ENCODE assay signal across 9 cellular contexts in genomic region chr16:65119905-65120341, GRCh38. TPM values are rescaled to one million over a fixed set of nuclear protein-coding genes. Genes with fewer than 3 reads are reported as not detected.
DNase-seq lines count a peak whose midpoint lies in the region; ATAC-seq, FAIRE-seq and TF ChIP-seq lines count a peak whose summit lies in the region.
"Had no signal": no experiment of that assay in that cellular context is flagged by ENCODE, and none has a peak within 500 bp of the region (broad histone marks: within the 10 kb centered on the region; RNA-seq: fewer than 3 reads in every experiment).

No MANE protein-coding gene starts in this region.

- no peak for TF ChIP-seq POLR2A in H1 (IDR thresholded peaks at IDR 0.05; ENCODE audit: control extremely low read depth in 1 of 2, low read depth in 2 of 2, low read length in 2 of 2)
- peak in 1 of 2 donors; percentile 19 for TF ChIP-seq POLR2A in tibial nerve (IDR thresholded peaks at IDR 0.05)

- no peak overlapping the region for H3K56ac ChIP-seq in H1 (replicated peaks; ENCODE audit: insufficient read length, low read depth, low read length)
- H3K56ac ChIP-seq in mesendoderm (ENCODE audit: low read length) = no peak overlapping the region

- POLR2A ChIA-PET in H1 (lab: Charles Lee; ENCODE audit: partially characterized antibody) = no interaction called here

- H3K18ac ChIP-seq in H1 (ENCODE audit: extremely low read depth, low read length) = no peak overlapping the region
- no peak overlapping the region for H3K18ac ChIP-seq in mesendoderm (ENCODE audit: low read length)

- no peak overlapping the region for H2BK12ac ChIP-seq in H1 (ENCODE audit: low read depth, low read length)

- H2AK5ac ChIP-seq in H1 (ENCODE audit: low read depth, low read length) (no peak overlapping the region), mesendoderm (ENCODE audit: low read length) (no peak overlapping the region)

- no peak overlapping the region for H3K9ac ChIP-seq in H1 (replicated peaks in 1 of 4; ENCODE audit: extremely low read depth in 1 of 4, low read depth in 3 of 4, low read length in 3 of 4)
- no peak overlapping the region for H3K9ac ChIP-seq in mesendoderm (ENCODE audit: low read length)

- CTCF ChIA-PET in H1 (lab: Charles Lee; ENCODE audit: partially characterized antibody) = interaction anchor here (1.1 kb wide), 1 partner anchor 103 kb away, joined by 4 read pairs; no protein-coding TSS in a partner anchor

- H4K5ac ChIP-seq in H1 (ENCODE audit: insufficient read length, low read depth, low read length) = no peak overlapping the region
- H4K5ac ChIP-seq in mesendoderm (ENCODE audit: low read length) = no peak overlapping the region

- no peak overlapping the region for H3K23ac ChIP-seq in H1 (ENCODE audit: insufficient read length)
- no peak overlapping the region for H3K23ac ChIP-seq in mesendoderm (ENCODE audit: low read length)

- FAIRE-seq in H1 (lab: Jason Lieb, UNC) = no peak
- FAIRE-seq: GM12878 had no signal

- H4K20me1 ChIP-seq in H1 (replicated peaks in 1 of 2; ENCODE audit: control insufficient read depth in 1 of 2, insufficient read depth in 2 of 2, low read length in 2 of 2) = peaks cover 2 to 4% of the 10 kb centered on the region in 2 experiments

- H4K91ac ChIP-seq in H1 (replicated peaks; ENCODE audit: insufficient read length, low read length) = no peak overlapping the region

- H2BK5ac ChIP-seq in H1 (ENCODE audit: low read depth, low read length) = no peak overlapping the region
- H2BK5ac ChIP-seq in mesendoderm (ENCODE audit: low read length) = no peak overlapping the region

- TF ChIP-seq RAD21 in H1 (IDR thresholded peaks at IDR 0.05 in 1 of 2, conservative IDR thresholded peaks at IDR 0.05 in 1 of 2; ENCODE audit: low read depth in 2 of 2, low read length in 2 of 2) = no peak

- H3K36me3 ChIP-seq in H1 (ENCODE audit: control insufficient read depth in 2 of 4, insufficient read depth in 4 of 4, low read length in 3 of 4) = no peaks in the 10 kb centered on the region
- no peaks in the 10 kb centered on the region for H3K36me3 ChIP-seq in mesendoderm (ENCODE audit: control insufficient read depth, insufficient read depth, low read length)
- no peaks in the 10 kb centered on the region for H3K36me3 ChIP-seq in tibial nerve

- TF ChIP-seq EP300 in H1 (IDR thresholded peaks at IDR 0.05; ENCODE audit: borderline replicate concordance in 1 of 2, low read depth in 2 of 2, low read length in 2 of 2) (no peak), tibial nerve (IDR thresholded peaks at IDR 0.05) (peak in 1 of 2 donors; percentile 61)

- no peak overlapping the region for H2BK20ac ChIP-seq in H1 (ENCODE audit: low read length)

- H3K4ac ChIP-seq in H1 (replicated peaks; ENCODE audit: insufficient read length, low read depth, low read length) (no peak overlapping the region), mesendoderm (ENCODE audit: low read depth, low read length) (no peak overlapping the region)

- H3K79me1 ChIP-seq in H1 (ENCODE audit: low read depth, low read length) (no peaks in the 10 kb centered on the region), mesendoderm (ENCODE audit: low read length) (no peaks in the 10 kb centered on the region)

- H2BK120ac ChIP-seq in H1 (replicated peaks; ENCODE audit: low read depth, low read length) (no peak overlapping the region), mesendoderm (ENCODE audit: low read depth, low read length) (no peak overlapping the region)

- H3K27ac ChIP-seq in H1 (ENCODE audit: low read depth, low read length) = no peak overlapping the region
- no peak overlapping the region for H3K27ac ChIP-seq in mesendoderm (ENCODE audit: low read depth, low read length)
- peak overlapping the region; percentile 69 to 95 (median 83) for H3K27ac ChIP-seq in tibial nerve

- 12% methylated on average over 8 of the region's 8 CpGs; no CpG with 5 or more reads in 1 of the 2 experiments for WGBS in H1 (ENCODE audit: extremely low coverage in 1 of 2, insufficient coverage in 1 of 2, insufficient read length in 1 of 2, insufficient replicate concordance in 2 of 2, low coverage in 1 of 2, low lambda C conversion rate in 2 of 2, missing lambda C conversion rate in 1 of 2), 2 experiments
- WGBS in mesendoderm (ENCODE audit: extremely low coverage, insufficient coverage, low lambda C conversion rate) = no CpG with 5 or more reads among the region's 8 CpGs
- 30 to 33% methylated on average over 8 of the region's 8 CpGs for WGBS in tibial nerve, 2 donors

- TF ChIP-seq CTCF in H1 (IDR thresholded peaks at IDR 0.05; ENCODE audit: control extremely low read depth in 1 of 3, insufficient read depth in 1 of 3, low read depth in 1 of 3, low read length in 3 of 3) (no peak), tibial nerve (IDR thresholded peaks at IDR 0.05) (no peak)

- H2BK15ac ChIP-seq in H1 (ENCODE audit: low read length) (no peak overlapping the region), mesendoderm (replicated peaks; ENCODE audit: low read depth) (no peak overlapping the region)

- no peak overlapping the region for H2AFZ ChIP-seq in H1 (ENCODE audit: low read length)

- H3K79me2 ChIP-seq in H1 (ENCODE audit: control insufficient read depth in 1 of 2, insufficient read depth in 2 of 2, low read length in 2 of 2) (no peaks in the 10 kb centered on the region), mesendoderm (ENCODE audit: control insufficient read depth, insufficient read depth, low read length) (no peaks in the 10 kb centered on the region)

- no peak for ATAC-seq in GM21825 (IDR thresholded peaks at IDR 0.05; ENCODE audit: unreplicated experiment)
- ATAC-seq in GM21619 (IDR thresholded peaks at IDR 0.05; ENCODE audit: unreplicated experiment) = no peak
- ATAC-seq: GM12878 had no signal

- H3K4me2 ChIP-seq in H1 (ENCODE audit: insufficient read depth in 1 of 2, low read depth in 2 of 2, low read length in 2 of 2) = peak overlapping the region; percentile 79 to 99
- H3K4me2 ChIP-seq in mesendoderm (ENCODE audit: low read length) = peak overlapping the region; percentile 80

- H3K9me3 ChIP-seq in H1 (ENCODE audit: insufficient read depth in 2 of 2, low read depth in 1 of 2, low read length in 1 of 2) = no peaks in the 10 kb centered on the region
- H3K9me3 ChIP-seq in tibial nerve = no peaks in the 10 kb centered on the region

- no peak overlapping the region for H3K14ac ChIP-seq in H1 (ENCODE audit: insufficient read length)

- H4K8ac ChIP-seq in H1 (ENCODE audit: extremely low read depth, insufficient read depth, low read length) (no peak overlapping the region), mesendoderm (ENCODE audit: low read depth, low read length) (no peak overlapping the region)

- H3K23me2 ChIP-seq in H1 (ENCODE audit: low read depth, low read length) = peaks cover 30% of the 10 kb centered on the region

- H3K27me3 ChIP-seq in H1 (replicated peaks in 1 of 4; ENCODE audit: control insufficient read depth in 3 of 4, extremely low read depth in 1 of 4, insufficient read depth in 3 of 4, low read length in 3 of 4) (peaks cover 18 to 56% (median 45%) of the 10 kb centered on the region in 4 experiments), mesendoderm (ENCODE audit: insufficient read depth, low read length, poor library complexity) (peaks cover 8% of the 10 kb centered on the region), tibial nerve (no peaks in the 10 kb centered on the region)

- DNase-seq in LHCN-M2 (ENCODE audit: low read depth) (peak; percentile 64), H1 (ENCODE audit: low read depth in 1 of 2, low spot score in 2 of 2) (no peak), mesendoderm (peak; percentile 54), tibial nerve (ENCODE audit: low spot score in 2 of 2) (peak in 1 of 2 donors; percentile 39), NOMO-1 (lab: John Stamatoyannopoulos, UW; ENCODE audit: unreplicated experiment in 2 of 2) (no peak)
- DNase-seq: stimulated activated CD4-positive, alpha-beta T cell treated with anti-CD3 and anti-CD28 coated beads, Interleukin-2, amount 100 ng/mL, for 24 hours had no signal

- H3K4me1 ChIP-seq in H1 (replicated peaks in 1 of 4; ENCODE audit: control insufficient read depth in 3 of 4, insufficient read depth in 4 of 4, low read length in 3 of 4) = peaks cover 7 to 18% (median 11%) of the 10 kb centered on the region in 4 experiments
- H3K4me1 ChIP-seq in mesendoderm (ENCODE audit: control insufficient read depth, low read depth, low read length) = no peaks in the 10 kb centered on the region
- H3K4me1 ChIP-seq in tibial nerve = peaks cover 0 to 63% (median 19%) of the 10 kb centered on the region in 4 donors

- H3K4me3 ChIP-seq in H1 (ENCODE audit: extremely low read depth in 1 of 4, insufficient read depth in 2 of 4, low read depth in 3 of 4, low read length in 4 of 4) (peak overlapping the region; percentile 49 to 77 (median 68); a peak in 5 of 8 replicates), mesendoderm (ENCODE audit: low read length) (no peak overlapping the region), tibial nerve (peak overlapping the region; percentile 57 to 79 (median 66))
- H3K4me3 ChIP-seq: GM12878 had no signal

TF ChIP-seq in H1, 55 proteins besides CTCF, POLR2A, EP300 and RAD21:
- TF ChIP-seq ZNF274 (IDR thresholded peaks at IDR 0.05; ENCODE audit: borderline replicate concordance, extremely low read depth, low read length) = no peak
- TF ChIP-seq SP4 (IDR thresholded peaks at IDR 0.05; ENCODE audit: low read length) = no peak
- no peak for TF ChIP-seq SUZ12 (IDR thresholded peaks at IDR 0.05; ENCODE audit: low read length)
- TF ChIP-seq SP1 (IDR thresholded peaks at IDR 0.05; ENCODE audit: low read depth, low read length) = no peak
- TF ChIP-seq KDM1A (IDR thresholded peaks at IDR 0.05; ENCODE audit: borderline replicate concordance, low read length) = no peak

RNA-seq across cellular contexts. Expression of gene CDH11, which starts 1.9 kb away (rescaled TPM):
- total RNA-seq in LHCN-M2 (2014; rRNA removed) (57.7 and 77.5 TPM in 2 replicates), tibial nerve (100 to 1,000 TPM in 1 of 4 donors, 10 to 100 TPM in 3; 72.6 to 265 (median 98.1) TPM)
- 68.4 TPM for polyA plus RNA-seq in LHCN-M2 (2012)
- 8.4 and 8.7 TPM in 2 replicates for total RNA-seq in H1 (2021; fragmentation: NEBNext Ultra II Directional; extraction: Animal tissue kit (Norgen Biotek cat#: 25700))
- polyA plus RNA-seq in H1 (2011; rRNA removed) = 3.3 and 6.7 TPM in 2 replicates
- 5.5 TPM for polyA plus RNA-seq in H1 (2011; cell fraction: cytosol; rRNA removed)
- polyA plus RNA-seq in H1 (2011; cell fraction: nucleus; rRNA removed) = 8.1 TPM
- polyA plus RNA-seq in H1 (2012, experiment 1 of 2) = 4.9 to 7.7 TPM (median 6.0 TPM) in 4 replicates
- polyA plus RNA-seq in H1 (2012, experiment 2 of 2) = 0.62 TPM
- 2.3 TPM for polyA plus RNA-seq in H1 (2013, experiment 1 of 2)
- 2.3 TPM for polyA plus RNA-seq in H1 (2013, experiment 2 of 2)
- polyA minus RNA-seq in H1 (2011; rRNA and poly(A)+ RNA removed) = 12.9 and 16.7 TPM in 2 replicates
- polyA minus RNA-seq in H1 (2011; cell fraction: cytosol; rRNA and poly(A)+ RNA removed) = 15.4 TPM
- 16.4 TPM for polyA minus RNA-seq in H1 (2011; cell fraction: nucleus; rRNA and poly(A)+ RNA removed)
- 9.2 TPM for polyA plus RNA-seq in mesendoderm (2013, experiment 1 of 2)
- 9.1 TPM for polyA plus RNA-seq in mesendoderm (2013, experiment 2 of 2)

Comparison
In these comparisons a context has a peak if more than half of its experiments do, and no peak if none do; other contexts are left out.
1. DNase-seq: peak in LHCN-M2 (single experiment) and mesendoderm (single experiment); none in H1 (0 of 2) and NOMO-1 (0 of 2).
2. H3K27ac ChIP-seq: peak in tibial nerve (4 of 4); none in H1 (single experiment) and mesendoderm (single experiment).